ENCODE assay signal across 7 cellular contexts in the genomic region with DNA sequence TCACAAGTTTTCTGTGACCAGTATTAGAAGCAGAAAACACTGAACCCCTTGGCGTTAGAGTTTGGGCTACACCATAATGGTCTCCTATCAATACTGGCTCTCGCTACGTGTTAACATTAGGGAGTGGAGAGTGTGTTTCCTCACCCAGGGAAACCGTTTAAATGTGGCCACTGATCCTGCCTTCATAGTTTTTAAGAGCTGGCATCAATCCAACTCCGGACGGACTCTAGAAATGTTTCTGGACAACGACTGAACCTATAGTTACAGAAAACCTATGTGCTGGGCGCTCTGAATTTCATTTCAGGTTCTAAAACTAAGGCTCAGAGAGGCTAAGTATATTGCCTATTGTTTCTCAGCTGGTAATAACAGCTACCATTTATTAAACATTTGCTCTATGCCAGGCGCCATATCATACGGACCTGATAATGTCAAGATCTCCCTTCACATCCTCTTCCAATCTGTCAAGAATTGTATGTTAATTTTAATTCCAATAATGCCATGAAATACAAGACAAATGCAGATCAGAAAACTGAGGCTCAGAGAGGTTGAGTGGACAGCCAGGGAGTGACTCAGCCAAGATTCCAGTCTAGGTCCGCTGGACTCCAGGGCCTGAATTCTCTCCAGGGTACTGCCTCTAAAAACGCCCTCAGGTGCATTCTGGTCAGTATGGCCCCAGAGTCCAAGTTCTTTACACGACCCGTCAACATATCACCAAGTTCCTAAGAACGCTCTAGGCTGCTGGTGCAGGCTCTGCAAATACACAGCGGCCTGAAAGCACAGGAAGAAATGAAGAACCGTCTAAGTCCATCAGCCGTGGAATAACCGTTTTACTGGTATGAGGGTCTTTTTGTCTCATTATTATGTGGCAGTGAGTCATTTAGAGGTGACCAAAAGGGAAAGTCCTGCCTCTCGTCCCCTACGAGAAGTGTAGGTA. TPM values are rescaled to one million over a fixed set of nuclear protein-coding genes. Genes with fewer than 3 reads are reported as not detected.
DNase-seq lines count a peak whose midpoint lies in the region; ATAC-seq and TF ChIP-seq lines count a peak whose summit lies in the region.

No MANE protein-coding gene starts in this region.

- no peaks in the 10 kb centered on the region for H3K9me3 Mint-ChIP-seq in stimulated activated effector memory CD8-positive, alpha-beta T cell treated with anti-CD3 and anti-CD28 coated beads, Interleukin-12 subunit alpha, Interleukin-12 subunit beta, amount 100 ng/mL, for 72 hours

- no peak for ATAC-seq in stimulated activated effector memory CD8-positive, alpha-beta T cell treated with anti-CD3 and anti-CD28 coated beads, Interleukin-12 subunit alpha, Interleukin-12 subunit beta, amount 100 ng/mL, for 72 hours
- ATAC-seq in GM19328 (IDR thresholded peaks at IDR 0.05; ENCODE audit: unreplicated experiment), result no peak

- peak overlapping the region; percentile 99 for H3K27ac Mint-ChIP-seq in stimulated activated effector memory CD8-positive, alpha-beta T cell treated with anti-CD3 and anti-CD28 coated beads, Interleukin-12 subunit alpha, Interleukin-12 subunit beta, amount 100 ng/mL, for 72 hours

- H3K4me3 Mint-ChIP-seq in stimulated activated effector memory CD8-positive, alpha-beta T cell treated with anti-CD3 and anti-CD28 coated beads, Interleukin-12 subunit alpha, Interleukin-12 subunit beta, amount 100 ng/mL, for 72 hours, result peak overlapping the region; percentile 91

- no peak for DNase-seq in GM12865 (ENCODE audit: low read depth)
- peak; percentile 49 to 63 for DNase-seq in Kasumi-1 (lab: John Stamatoyannopoulos, UW)
- DNase-seq in astrocyte of the hippocampus (ENCODE audit: low read depth, low spot score), result peak; percentile 22
- DNase-seq in iris pigment epithelial cell (ENCODE audit: low read depth), result peak; percentile 69
- DNase-seq in stimulated activated effector memory CD8-positive, alpha-beta T cell treated with anti-CD3 and anti-CD28 coated beads, Interleukin-12 subunit alpha, Interleukin-12 subunit beta, amount 100 ng/mL, for 72 hours (ENCODE audit: low spot score in 2 of 2), result no peak
- no peak for DNase-seq in mesenteric fat pad (ENCODE audit: low spot score)

- peaks cover 60% of the 10 kb centered on the region for H3K36me3 Mint-ChIP-seq in stimulated activated effector memory CD8-positive, alpha-beta T cell treated with anti-CD3 and anti-CD28 coated beads, Interleukin-12 subunit alpha, Interleukin-12 subunit beta, amount 100 ng/mL, for 72 hours

- H3K4me1 Mint-ChIP-seq in stimulated activated effector memory CD8-positive, alpha-beta T cell treated with anti-CD3 and anti-CD28 coated beads, Interleukin-12 subunit alpha, Interleukin-12 subunit beta, amount 100 ng/mL, for 72 hours, result peaks cover 71% of the 10 kb centered on the region

- no peak for TF ChIP-seq CTCF in GM12865 (IDR thresholded peaks at IDR 0.05; ENCODE audit: insufficient read depth, low read depth, low read length, missing control alignments)

- H3K4me3 ChIP-seq in GM12865 (ENCODE audit: low read depth, low read length), result peak overlapping the region; percentile 72

RNA-seq across cellular contexts. Expression of a gene that starts 0.9 kb away (rescaled TPM):
- 75.3 TPM for total RNA-seq in mesenteric fat pad

Comparison
In these comparisons a context has a peak if more than half of its experiments do, and no peak if none do; other contexts are left out.
1. DNase-seq: peak in Kasumi-1 (2 of 2), astrocyte of the hippocampus (single experiment) and iris pigment epithelial cell (single experiment); none in GM12865 (single experiment), stimulated activated effector memory CD8-positive, alpha-beta T cell treated with anti-CD3 and anti-CD28 coated beads, Interleukin-12 subunit alpha, Interleukin-12 subunit beta, amount 100 ng/mL, for 72 hours (0 of 2) and mesenteric fat pad (single experiment).